Comparison of ENCODE assay signal across 9 cellular contexts in genomic region chr11:29159552-29160465, GRCh38.
DNase-seq lines count a peak whose midpoint lies in the region; ATAC-seq lines count a peak whose summit lies in the region.
"Had no signal": no experiment of that assay in that cellular context is flagged by ENCODE, and none has a peak within 500 bp of the region (broad histone marks: within the 10 kb centered on the region; RNA-seq: fewer than 3 reads in every experiment).

No MANE protein-coding gene starts in this region.

- ATAC-seq in GM21576 (IDR thresholded peaks at IDR 0.05; ENCODE audit: unreplicated experiment), result peak; percentile 62

- DNase-seq in NCI-H524 (lab: John Stamatoyannopoulos, UW) (peak; percentile 45 to 83), NCI-H524 treated with DMSO at 0.1 percent for 48 hours (lab: John Stamatoyannopoulos, UW) (no peak), HuH-7.5 (ENCODE audit: low spot score) (peak; percentile 23), RKO (ENCODE audit: low spot score) (peak; percentile 65), fibroblast of gingiva (ENCODE audit: low read depth) (peak; percentile 63), putamen (ENCODE audit: low spot score) (peak; percentile 7)
- DNase-seq in stimulated activated CD4-positive, alpha-beta T cell treated with anti-CD3 and anti-CD28 coated beads, Interleukin-2, amount 100 ng/mL, for 48 hours, result no peak
- DNase-seq: CD4-positive, CD25-positive, alpha-beta regulatory T cell had no signal

Comparison
In these comparisons a context has a peak if more than half of its experiments do, and no peak if none do; other contexts are left out.
1. DNase-seq: peak in NCI-H524 (2 of 2), HuH-7.5 (single experiment), RKO (single experiment), fibroblast of gingiva (single experiment) and putamen (single experiment); none in NCI-H524 treated with DMSO at 0.1 percent for 48 hours (single experiment) and stimulated activated CD4-positive, alpha-beta T cell treated with anti-CD3 and anti-CD28 coated beads, Interleukin-2, amount 100 ng/mL, for 48 hours (0 of 2).